In genomic region chr7:119895320-119895719, GRCh38 we compare ENCODE assay signal across 33 cellular contexts.
"Had no signal": no experiment of that assay in that cellular context is flagged by ENCODE, and none has a peak within 500 bp of the region (broad histone marks: within the 10 kb centered on the region; RNA-seq: fewer than 3 reads in every experiment).

No MANE protein-coding gene starts in this region.

- ATAC-seq: activated CD8-positive, alpha-beta T cell treated with anti-CD3 and anti-CD28 coated beads for 36 hours; activated naive CD4-positive, alpha-beta T cell treated with anti-CD3 and anti-CD28 coated beads, Interleukin-2, amount 50 U/mL, for 72 hours; activated T-cell treated with anti-CD3 and anti-CD28 coated beads, Interleukin-2, amount 50 U/mL, for 4 hours; activated T-cell treated with anti-CD3 and anti-CD28 coated beads, Interleukin-2, amount 50 U/mL, for 72 hours; activated T-helper 17 cell treated with anti-CD3 and anti-CD28 coated beads, Interleukin-2, amount 50 U/mL, for 72 hours; body of pancreas had no signal

- FAIRE-seq: astrocyte, TTC549 had no signal

- DNase-seq: activated B cell treated with CpG ODN at 0.5 μM for 24 hours; activated CD4-positive, alpha-beta memory T cell treated with anti-CD3 and anti-CD28 coated beads for 36 hours; activated CD4-positive, alpha-beta T cell treated with anti-CD3 and anti-CD28 coated beads for 4 hours; activated CD4-positive, alpha-beta T cell treated with anti-CD3 and anti-CD28 coated beads, Interleukin-2, amount 10 ng/mL, durations not matched to agents 24 days and 14 days; activated CD4-positive, alpha-beta T cell treated with anti-CD3 and anti-CD28 coated beads, Interleukin-2, amount 50 U/mL, for 1 hour; activated CD4-positive, alpha-beta T cell treated with anti-CD3 and anti-CD28 coated beads, Interleukin-2, amount 50 U/mL, for 4 hours; activated CD4-positive, CD25-positive, alpha-beta regulatory T cell treated with anti-CD3 and anti-CD28 coated beads, Interleukin-2, amount 50 U/mL, for 72 hours; activated CD8-positive, alpha-beta memory T cell treated with anti-CD3 and anti-CD28 coated beads, Interleukin-2, amount 50 U/mL, for 4 hours; activated CD8-positive, alpha-beta T cell treated with anti-CD3 and anti-CD28 coated beads for 36 hours; activated effector memory CD4-positive, alpha-beta T cell treated with anti-CD3 and anti-CD28 coated beads, Interleukin-2, amount 50 U/mL, for 16 hours; activated gamma-delta T cell treated with Interleukin-2 at 50 U/mL for 16 hours; activated naive CD4-positive, alpha-beta T cell; activated naive CD4-positive, alpha-beta T cell treated with anti-CD3 and anti-CD28 coated beads for 36 hours; activated naive CD4-positive, alpha-beta T cell treated with anti-CD3 and anti-CD28 coated beads, Interleukin-2, amount 50 U/mL, for 16 hours; activated naive CD8-positive, alpha-beta T cell treated with anti-CD3 and anti-CD28 coated beads for 36 hours; activated T-cell treated with anti-CD3 and anti-CD28 coated beads for 4 hours; activated T-cell treated with anti-CD3 and anti-CD28 coated beads, Interleukin-2, amount 50 U/mL, for 1 hour; activated T-cell treated with anti-CD3 and anti-CD28 coated beads, Interleukin-2, amount 50 U/mL, for 4 hours; activated T-cell treated with anti-CD3 and anti-CD28 coated beads, Interleukin-2, amount 50 U/mL, for 72 hours; adrenal gland; amniotic stem cell; aorta; body of pancreas; brain microvascular endothelial cell; central memory CD4-positive, alpha-beta T cell; T-helper 2 cell; T-helper 9 cell had no signal

- H3K27ac ChIP-seq: adrenal gland, body of pancreas, brain microvascular endothelial cell, breast epithelium, VCaP had no signal

- H3K4me3 ChIP-seq: body of pancreas, breast epithelium had no signal

- H3K27me3 ChIP-seq: adrenal gland, body of pancreas, brain microvascular endothelial cell, breast epithelium had no signal

- H3K4me1 ChIP-seq: adrenal gland, body of pancreas, breast epithelium had no signal

- H3K9me3 ChIP-seq: body of pancreas, breast epithelium had no signal

- H3K36me3 ChIP-seq: adrenal gland, brain microvascular endothelial cell, breast epithelium had no signal
